Comparison of ENCODE assay signal across 25 cellular contexts in genomic region chr5:106974256-106974655, GRCh38.
"Had no signal": no experiment of that assay in that cellular context is flagged by ENCODE, and none has a peak within 500 bp of the region (broad histone marks: within the 10 kb centered on the region; RNA-seq: fewer than 3 reads in every experiment).

No MANE protein-coding gene starts in this region.

- H3K4me1 ChIP-seq: ascending aorta, breast epithelium, colonic mucosa had no signal

- DNase-seq: activated CD4-positive, alpha-beta memory T cell treated with anti-CD3 and anti-CD28 coated beads, Interleukin-2, amount 10 ng/mL, durations not matched to agents 7 days and 5 days; activated CD4-positive, alpha-beta T cell treated with anti-CD3 and anti-CD28 coated beads for 1 hour; activated CD4-positive, alpha-beta T cell treated with anti-CD3 and anti-CD28 coated beads for 4 hours; activated CD4-positive, alpha-beta T cell treated with anti-CD3 and anti-CD28 coated beads, Interleukin-2, amount 10 ng/mL, durations not matched to agents 7 days and 5 days; activated CD4-positive, alpha-beta T cell treated with anti-CD3 and anti-CD28 coated beads, Interleukin-2, amount 50 U/mL, for 4 hours; activated CD8-positive, alpha-beta memory T cell treated with anti-CD3 and anti-CD28 coated beads, Interleukin-2, amount 50 U/mL, for 48 hours; activated gamma-delta T cell; activated naive CD4-positive, alpha-beta T cell; activated naive CD4-positive, alpha-beta T cell treated with anti-CD3 and anti-CD28 coated beads, Interleukin-2, amount 10 ng/mL, durations not matched to agents 7 days and 5 days; activated naive CD8-positive, alpha-beta T cell treated with anti-CD3 and anti-CD28 coated beads, Interleukin-2, amount 10 ng/mL, durations not matched to agents 7 days and 5 days; activated T-cell treated with anti-CD3 and anti-CD28 coated beads for 4 hours; activated T-cell treated with anti-CD3 and anti-CD28 coated beads, Interleukin-2, amount 50 U/mL, for 24 hours; activated T-cell treated with anti-CD3 and anti-CD28 coated beads, Interleukin-2, amount 50 U/mL, for 72 hours; central memory CD4-positive, alpha-beta T cell; cerebellar nuclear complex; colonic mucosa; effector CD8-positive, alpha-beta T cell; foreskin fibroblast; head of caudate nucleus; T-helper 2 cell had no signal

- ATAC-seq: activated naive CD4-positive, alpha-beta T cell treated with anti-CD3 and anti-CD28 coated beads, Interleukin-2, amount 50 U/mL, for 72 hours; activated T-cell treated with anti-CD3 and anti-CD28 coated beads, Interleukin-2, amount 50 U/mL, for 72 hours had no signal

- H3K27me3 ChIP-seq: ascending aorta, breast epithelium, colonic mucosa had no signal

- H3K27ac ChIP-seq: ascending aorta, breast epithelium, cardiac muscle cell, colonic mucosa, epithelial cell of prostate had no signal

- H3K4me3 ChIP-seq: ascending aorta, breast epithelium, cardiac muscle cell, colonic mucosa had no signal

- H3K9me3 ChIP-seq: ascending aorta, breast epithelium, colonic mucosa had no signal

- H3K36me3 ChIP-seq: ascending aorta, breast epithelium, cardiac muscle cell, colonic mucosa had no signal
